2 cellular contexts compared by ENCODE assay signal in the genomic region with DNA sequence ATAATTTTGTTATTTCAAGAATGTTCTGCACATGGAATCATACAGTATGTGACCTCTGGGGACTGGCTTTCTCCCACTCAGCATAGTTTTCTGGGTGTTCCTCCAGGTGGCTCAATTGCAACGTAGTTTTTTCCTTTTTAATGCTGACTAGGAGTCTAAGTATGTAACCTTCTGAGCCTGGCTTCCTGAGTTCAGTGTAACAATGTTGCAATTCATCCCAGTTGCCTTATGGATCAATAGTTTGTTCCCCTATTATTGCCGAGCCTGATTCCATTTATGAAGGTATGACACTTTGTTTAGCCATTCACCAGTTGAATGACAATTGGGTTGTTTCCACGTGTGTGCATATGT.
A peak's percentile ranks its signal among the peaks of the same experiment; 100 is the strongest.
TF ChIP-seq lines count a peak whose summit lies in the region.

No MANE protein-coding gene starts in this region.

TF ChIP-seq in endothelial cell of umbilical vein, 7 proteins besides CTCF, POLR2A, EP300 and RAD21 (continued from another document):
- TF ChIP-seq JUN (IDR thresholded peaks at IDR 0.05; ENCODE audit: borderline replicate concordance, insufficient read depth, insufficient read length, low read depth) = peak; percentile 29

TF ChIP-seq in HepG2, 621 proteins besides CTCF, POLR2A, EP300 and RAD21 (continued from another document):
- TF ChIP-seq SMC3 (IDR thresholded peaks at IDR 0.05; ENCODE audit: low read length) = no peak
- no peak for TF ChIP-seq TCF12 (IDR thresholded peaks at IDR 0.05)
- no peak for TF ChIP-seq TCF12 (CRISPR knock-in tag; IDR thresholded peaks at IDR 0.05)
- TF ChIP-seq ZBTB7B (CRISPR knock-in tag; IDR thresholded peaks at IDR 0.05) = no peak
- no peak for TF ChIP-seq ATAD3A (CRISPR knock-in tag; IDR thresholded peaks at IDR 0.05)
